40 cellular contexts compared by ENCODE assay signal in the genomic region with DNA sequence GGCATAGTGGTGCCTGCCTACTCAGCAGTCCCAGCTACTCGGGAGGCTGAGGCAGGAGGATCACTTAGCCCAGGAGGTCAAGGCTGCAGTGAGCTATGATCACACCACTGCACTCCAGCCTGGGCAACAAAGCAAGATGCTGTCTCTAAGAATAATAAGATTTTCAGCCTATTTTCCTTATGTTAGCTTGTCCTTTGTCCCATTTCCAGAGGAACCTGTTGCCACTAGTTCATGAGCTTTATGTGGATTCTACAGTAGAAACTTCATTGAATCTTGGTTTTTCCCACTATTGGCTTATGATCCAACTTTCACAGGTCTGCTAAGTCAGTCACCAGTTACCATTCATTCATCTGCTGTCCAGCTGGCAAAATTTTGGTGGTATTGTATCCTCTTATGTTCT. TPM values are rescaled to one million over a fixed set of nuclear protein-coding genes. Genes with fewer than 3 reads are reported as not detected.
"Had no signal": no experiment of that assay in that cellular context is flagged by ENCODE, and none has a peak within 500 bp of the region (broad histone marks: within the 10 kb centered on the region; RNA-seq: fewer than 3 reads in every experiment).

No MANE protein-coding gene starts in this region.

- H3K36me3 ChIP-seq: MG63 had no signal

- H3K9me3 ChIP-seq: MG63 had no signal

- H3K4me3 ChIP-seq: MG63 had no signal

- DNase-seq: Karpas-422, Kasumi-1, MG63, MM.1S, MV-4-11, NCI-H1048, NCI-H1092, NCI-H1092 treated with DMSO at 0.1 percent for 48 hours, NCI-H1105, NCI-H1105 treated with DMSO at 0.1 percent for 48 hours, NCI-H1417, NCI-H1417 treated with DMSO at 0.1 percent for 48 hours, NCI-H1436, NCI-H1436 treated with DMSO at 0.1 percent for 48 hours, NCI-H146, NCI-H1694, NCI-H1694 treated with DMSO at 0.1 percent for 48 hours, NCI-H187, NCI-H187 treated with DMSO at 0.1 percent for 48 hours, NCI-H1930, NCI-H2029, NCI-H2029 treated with DMSO at 0.1 percent for 48 hours, NCI-H2081, NCI-H2081 treated with DMSO at 0.1 percent for 48 hours, NCI-H2107, NCI-H2171, NCI-H2171 treated with DMSO at 0.1 percent for 48 hours, NCI-H2227 treated with DMSO at 0.1 percent for 48 hours, NCI-H226, NCI-H345, NCI-H446, NCI-H446 treated with DMSO at 0.1 percent for 48 hours, NCI-H510A, NCI-H510A treated with DMSO at 0.1 percent for 48 hours, NCI-H524, NCI-H524 treated with DMSO at 0.1 percent for 48 hours had no signal

RNA-seq across cellular contexts. Expression of a gene that starts 18.2 kb away (rescaled TPM):
- total RNA-seq: LHCN-M2, M059J, MCF 10A, NCI-H460 had no signal

RNA-seq across cellular contexts. Expression of a gene that starts 24.0 kb away (rescaled TPM):
- total RNA-seq: LHCN-M2, M059J, MCF 10A, NCI-H460 had no signal
